Comparison of ENCODE assay signal across 21 cellular contexts in the genomic region with DNA sequence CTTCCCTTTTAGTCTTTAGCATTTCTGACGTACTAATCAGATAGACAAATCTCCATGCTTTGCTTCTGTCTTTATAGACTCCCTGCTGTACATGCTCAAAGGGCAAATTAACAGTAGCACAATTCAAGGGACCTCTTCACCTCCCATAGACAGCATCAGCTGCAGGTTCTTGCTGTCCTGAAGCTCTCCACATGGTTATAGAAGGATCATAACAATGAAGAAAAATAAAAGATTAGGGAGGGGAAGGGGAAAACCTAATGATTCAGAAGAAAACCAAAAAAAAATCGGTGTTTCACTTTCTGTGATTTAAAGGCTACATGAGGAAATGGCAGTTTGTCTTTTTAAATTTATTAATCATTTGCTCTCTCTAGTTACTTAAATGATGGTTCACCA.
DNase-seq lines count a peak whose midpoint lies in the region; ATAC-seq, FAIRE-seq and TF ChIP-seq lines count a peak whose summit lies in the region.
"Had no signal": no experiment of that assay in that cellular context is flagged by ENCODE, and none has a peak within 500 bp of the region (broad histone marks: within the 10 kb centered on the region; RNA-seq: fewer than 3 reads in every experiment).

No MANE protein-coding gene starts in this region.

- no peak overlapping the region for H3K27ac ChIP-seq in GM12878 (ENCODE audit: control insufficient read depth, insufficient read depth)
- no peak overlapping the region for H3K27ac ChIP-seq in heart left ventricle
- H3K27ac ChIP-seq: Peyer's patch, thoracic aorta had no signal

- intact Hi-C loops in GM12878 (cut with micrococcal nuclease; ENCODE audit: unreplicated experiment) (no loop called here), CD14-positive monocyte (cut with micrococcal nuclease) (no loop called here), heart left ventricle (cut with DNase I) (no loop called here)

- SMC1A ChIA-PET in GM12878 (lab: Charles Lee; ENCODE audit: uncharacterized antibody, unreplicated experiment): interaction anchor here (0.6 to 1.0 kb wide), 2 partner anchors 34 to 540 kb away, joined by 3 read pairs; no protein-coding TSS in a partner anchor

- FAIRE-seq in GM12878 (lab: Jason Lieb, UNC): no peak

- no peak overlapping the region for H3K9ac ChIP-seq in GM12878 (ENCODE audit: control insufficient read depth, insufficient read depth, low read length)

- DNase-seq in GM12878 (ENCODE audit: low read depth, low spot score) (peak; percentile 23), amygdala (lab: John Stamatoyannopoulos, UW) (no peak), CD14-positive monocyte (ENCODE audit: low spot score) (no peak), heart left ventricle (no peak), GM10266 (ENCODE audit: extremely low spot score) (no peak)
- DNase-seq: activated CD4-positive, alpha-beta T cell treated with anti-CD3 and anti-CD28 coated beads for 1 hour; activated T-cell treated with anti-CD3 and anti-CD28 coated beads, Interleukin-2, amount 50 U/mL, for 1 hour; AML-193; DMS 273 treated with DMSO at 0.1 percent for 48 hours; erythroblast; H9; IMR-90; left cardiac atrium; NCI-H510A; Peyer's patch; stimulated activated CD4-positive, alpha-beta T cell treated with anti-CD3 and anti-CD28 coated beads, Interleukin-12 subunit alpha, Interleukin-12 subunit beta, amount 100 ng/mL, for 4 hours had no signal

- no peaks in the 10 kb centered on the region for H4K20me1 ChIP-seq in GM12878 (ENCODE audit: control insufficient read depth, insufficient read depth)

- 6% methylated on average over 2 of the region's 2 CpGs for WGBS in GM12878 (ENCODE audit: insufficient coverage, insufficient replicate concordance, low lambda C conversion rate, missing lambda C conversion rate)
- WGBS in heart left ventricle, 4 donors: 64 to 70% (median 67%) methylated on average over 2 of the region's 2 CpGs

- TF ChIP-seq POLR2A in GM12878 (IDR thresholded peaks at IDR 0.05; ENCODE audit: low read depth, low read length): no peak
- TF ChIP-seq POLR2A in heart left ventricle (IDR thresholded peaks at IDR 0.05): no peak

- POLR2A ChIA-PET in GM12878 (lab: Charles Lee): no interaction called here

- no peaks in the 10 kb centered on the region for H3K4me1 Mint-ChIP-seq in CD14-positive monocyte
- H3K4me1 Mint-ChIP-seq: H9 had no signal

- no peaks in the 10 kb centered on the region for H3K36me3 Mint-ChIP-seq in CD14-positive monocyte

- RAD21 ChIA-PET in GM12878 (lab: Charles Lee; ENCODE audit: unreplicated experiment): no interaction called here

- no peak overlapping the region for H3K4me3 ChIP-seq in GM12878
- no peak overlapping the region for H3K4me3 ChIP-seq in heart left ventricle
- H3K4me3 ChIP-seq: Peyer's patch, thoracic aorta had no signal

- no peak overlapping the region for H3K4me3 Mint-ChIP-seq in CD14-positive monocyte
- H3K4me3 Mint-ChIP-seq: H9 had no signal

- TF ChIP-seq RAD21 in GM12878 (IDR thresholded peaks at IDR 0.05; ENCODE audit: insufficient read depth, low read depth, low read length): no peak

- BruUV-seq in GM12878 (replicated peaks; lab: Mats Ljungman, UMichigan): no TSS peak

- H3K9me3 ChIP-seq in GM12878 (replicated peaks; ENCODE audit: control insufficient read depth, insufficient read depth, low read length) (no peaks in the 10 kb centered on the region), heart left ventricle (no peaks in the 10 kb centered on the region)
- H3K9me3 ChIP-seq: Peyer's patch, thoracic aorta had no signal

- TF ChIP-seq CTCF in GM12878 (IDR thresholded peaks at IDR 0.05 in 2 of 3, conservative IDR thresholded peaks at IDR 0.05 in 1 of 3; ENCODE audit: control insufficient read depth in 2 of 3, extremely low read depth in 1 of 3, insufficient read depth in 1 of 3, low read depth in 3 of 3, low read length in 3 of 3): no peak
- no peak for TF ChIP-seq CTCF in CD14-positive monocyte (IDR thresholded peaks at IDR 0.05)
- TF ChIP-seq CTCF in heart left ventricle (IDR thresholded peaks at IDR 0.05): no peak
- TF ChIP-seq CTCF in GM10266 (IDR thresholded peaks at IDR 0.05; ENCODE audit: control insufficient read depth, insufficient read depth, low read depth, missing control alignments): no peak

- peaks cover 2 to 5% (median 5%) of the 10 kb centered on the region in 3 donors for H3K27me3 Mint-ChIP-seq in CD14-positive monocyte (ENCODE audit: low read depth in 3 of 3)

- H3K9me3 Mint-ChIP-seq in CD14-positive monocyte: no peaks in the 10 kb centered on the region
- H3K9me3 Mint-ChIP-seq: H9 had no signal

- in situ Hi-C loops in GM12878 (cut with MboI): no loop called here

- no peak overlapping the region for H3K27ac Mint-ChIP-seq in CD14-positive monocyte
- H3K27ac Mint-ChIP-seq: H9, progenitor cell of endocrine pancreas had no signal

- peak; percentile 69 for ATAC-seq in GM18502 (IDR thresholded peaks at IDR 0.05; ENCODE audit: poor library complexity, unreplicated experiment)
- peak; percentile 35 for ATAC-seq in GM19467 (IDR thresholded peaks at IDR 0.05; ENCODE audit: unreplicated experiment)
- peak; percentile 53 for ATAC-seq in HG03196 (IDR thresholded peaks at IDR 0.05; ENCODE audit: unreplicated experiment)
- ATAC-seq in GM12878: peak; percentile 76
- ATAC-seq in heart left ventricle: no peak
- ATAC-seq: left cardiac atrium had no signal

- no peak for TF ChIP-seq EP300 in GM12878 (IDR thresholded peaks at IDR 0.05; ENCODE audit: borderline replicate concordance in 1 of 2, control insufficient read depth in 1 of 2, low read depth in 2 of 2, low read length in 2 of 2)

- no peaks in the 10 kb centered on the region for H3K27me3 ChIP-seq in GM12878 (replicated peaks in 1 of 2; ENCODE audit: control insufficient read depth in 2 of 2, insufficient read depth in 2 of 2, low read length in 1 of 2)
- H3K27me3 ChIP-seq in heart left ventricle: no peaks in the 10 kb centered on the region
- H3K27me3 ChIP-seq: Peyer's patch had no signal

- H3K4me2 ChIP-seq in GM12878 (ENCODE audit: control insufficient read depth, insufficient read depth): peak overlapping the region; percentile 44

- H2AFZ ChIP-seq in GM12878 (ENCODE audit: control insufficient read depth, low read depth, low read length): peak overlapping the region; percentile 41

- CTCF ChIA-PET in GM12878 (lab: Yijun Ruan, JAX): interaction anchor here (2.8 to 3.2 kb wide), 2 partner anchors 49 to 138 kb away, joined by 14 to 16 read pairs; no protein-coding TSS in a partner anchor

- H3K4me1 ChIP-seq in GM12878 (ENCODE audit: control insufficient read depth, insufficient read depth, low read length): peaks cover 14% of the 10 kb centered on the region
- no peaks in the 10 kb centered on the region for H3K4me1 ChIP-seq in heart left ventricle
- H3K4me1 ChIP-seq: Peyer's patch had no signal

- no peaks in the 10 kb centered on the region for H3K36me3 ChIP-seq in GM12878 (ENCODE audit: control insufficient read depth in 2 of 2, insufficient read depth in 2 of 2, low read length in 1 of 2)
- H3K36me3 ChIP-seq in heart left ventricle: no peaks in the 10 kb centered on the region
- H3K36me3 ChIP-seq: Peyer's patch, thoracic aorta had no signal

- H3K79me2 ChIP-seq in GM12878 (ENCODE audit: control insufficient read depth, insufficient read depth, low read length): no peaks in the 10 kb centered on the region

TF ChIP-seq in GM12878, 131 proteins besides CTCF, POLR2A, EP300 and RAD21 (continues in another document):
- TF ChIP-seq, protein P1, sequence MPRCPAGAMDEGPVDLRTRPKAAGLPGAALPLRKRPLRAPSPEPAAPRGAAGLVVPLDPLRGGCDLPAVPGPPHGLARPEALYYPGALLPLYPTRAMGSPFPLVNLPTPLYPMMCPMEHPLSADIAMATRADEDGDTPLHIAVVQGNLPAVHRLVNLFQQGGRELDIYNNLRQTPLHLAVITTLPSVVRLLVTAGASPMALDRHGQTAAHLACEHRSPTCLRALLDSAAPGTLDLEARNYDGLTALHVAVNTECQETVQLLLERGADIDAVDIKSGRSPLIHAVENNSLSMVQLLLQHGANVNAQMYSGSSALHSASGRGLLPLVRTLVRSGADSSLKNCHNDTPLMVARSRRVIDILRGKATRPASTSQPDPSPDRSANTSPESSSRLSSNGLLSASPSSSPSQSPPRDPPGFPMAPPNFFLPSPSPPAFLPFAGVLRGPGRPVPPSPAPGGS (IDR thresholded peaks at IDR 0.05; ENCODE audit: borderline replicate concordance, insufficient read depth, low read depth, low read length, poor library complexity, severe bottlenecking): no peak
- TF ChIP-seq ZNF384 (IDR thresholded peaks at IDR 0.05; ENCODE audit: borderline replicate concordance, low read depth, low read length) (peak; percentile 39; the same call in 1 of the 2 replicates), SREBF2 (IDR thresholded peaks at IDR 0.05; ENCODE audit: low read length) (no peak), FOS (IDR thresholded peaks at IDR 0.05; ENCODE audit: borderline replicate concordance, extremely low read depth, insufficient read length) (no peak), JUNB (IDR thresholded peaks at IDR 0.05) (peak; percentile 74), CHD2 (IDR thresholded peaks at IDR 0.05; ENCODE audit: borderline replicate concordance, low read depth, low read length) (no peak), TARDBP (IDR thresholded peaks at IDR 0.05; ENCODE audit: borderline replicate concordance) (no peak), HDGF (IDR thresholded peaks at IDR 0.05) (no peak)
- TF ChIP-seq, protein P2, sequence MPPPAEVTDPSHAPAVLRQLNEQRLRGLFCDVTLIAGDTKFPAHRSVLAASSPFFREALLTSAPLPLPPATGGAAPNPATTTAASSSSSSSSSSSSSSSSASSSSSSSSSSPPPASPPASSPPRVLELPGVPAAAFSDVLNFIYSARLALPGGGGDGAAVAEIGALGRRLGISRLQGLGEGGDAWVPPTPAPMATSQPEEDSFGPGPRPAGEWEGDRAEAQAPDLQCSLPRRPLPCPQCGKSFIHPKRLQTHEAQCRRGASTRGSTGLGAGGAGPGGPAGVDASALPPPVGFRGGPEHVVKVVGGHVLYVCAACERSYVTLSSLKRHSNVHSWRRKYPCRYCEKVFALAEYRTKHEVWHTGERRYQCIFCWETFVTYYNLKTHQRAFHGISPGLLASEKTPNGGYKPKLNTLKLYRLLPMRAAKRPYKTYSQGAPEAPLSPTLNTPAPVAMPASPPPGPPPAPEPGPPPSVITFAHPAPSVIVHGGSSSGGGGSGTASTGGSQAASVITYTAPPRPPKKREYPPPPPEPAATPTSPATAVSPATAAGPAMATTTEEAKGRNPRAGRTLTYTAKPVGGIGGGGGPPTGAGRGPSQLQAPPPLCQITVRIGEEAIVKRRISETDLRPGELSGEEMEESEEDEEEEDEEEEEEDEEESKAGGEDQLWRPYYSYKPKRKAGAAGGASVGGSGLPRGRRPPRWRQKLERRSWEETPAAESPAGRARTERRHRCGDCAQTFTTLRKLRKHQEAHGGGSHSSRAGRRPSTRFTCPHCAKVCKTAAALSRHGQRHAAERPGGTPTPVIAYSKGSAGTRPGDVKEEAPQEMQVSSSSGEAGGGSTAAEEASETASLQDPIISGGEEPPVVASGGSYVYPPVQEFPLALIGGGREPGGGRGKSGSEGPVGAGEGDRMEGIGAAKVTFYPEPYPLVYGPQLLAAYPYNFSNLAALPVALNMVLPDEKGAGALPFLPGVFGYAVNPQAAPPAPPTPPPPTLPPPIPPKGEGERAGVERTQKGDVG (CRISPR knock-in tag; IDR thresholded peaks at IDR 0.05): no peak

Comparison
In these comparisons a context has a peak if more than half of its experiments do, and no peak if none do; other contexts are left out.
1. ATAC-seq: peak in GM18502 (single experiment), GM19467 (single experiment), HG03196 (single experiment) and GM12878 (single experiment); none in heart left ventricle (0 of 4).